ENCODE assay signal across 8 cellular contexts in the genomic region with DNA sequence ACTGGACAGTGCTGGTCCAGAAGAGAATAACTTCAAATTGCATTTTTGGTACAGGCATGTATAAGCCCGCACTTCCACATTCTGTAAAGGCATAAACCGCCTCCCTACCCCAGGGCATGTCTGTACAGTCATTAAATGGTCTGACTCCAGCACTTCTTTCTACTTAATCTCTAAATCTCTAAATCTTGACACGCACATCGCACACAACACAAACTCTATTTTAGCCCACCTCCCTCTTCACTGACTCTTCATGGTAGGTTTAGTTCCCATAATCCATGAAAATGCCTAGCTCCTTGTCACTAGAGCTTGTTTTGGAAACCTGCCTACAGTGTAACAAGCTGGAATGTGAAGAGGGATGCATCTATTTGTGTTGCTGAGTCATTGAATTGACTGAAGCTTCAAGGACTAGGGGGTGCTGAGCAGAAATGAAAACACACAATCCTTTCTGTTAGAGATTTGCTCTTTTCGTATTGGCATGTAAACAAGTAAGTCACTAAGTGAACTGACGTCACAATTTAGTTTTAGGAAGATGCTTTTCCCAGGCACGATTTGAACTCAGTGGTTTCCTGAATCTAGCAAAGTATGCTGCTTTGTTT. TPM values are rescaled to one million over a fixed set of nuclear protein-coding genes. Genes with fewer than 3 reads are reported as not detected.
DNase-seq lines count a peak whose midpoint lies in the region; ATAC-seq and TF ChIP-seq lines count a peak whose summit lies in the region.

No MANE protein-coding gene starts in this region.

- H3K14ac ChIP-seq in IMR-90 (replicated peaks; ENCODE audit: low read depth, low read length) = 0 out of 2 replicates have a peak overlapping the region, but pooled peaks have one; percentile 23

- peak overlapping the region; percentile 33 for H2BK20ac ChIP-seq in IMR-90 (ENCODE audit: low read depth, low read length)

- peaks cover 19% of the 10 kb centered on the region for H3K4me1 ChIP-seq in Caco-2
- H3K4me1 ChIP-seq in IMR-90 (ENCODE audit: control insufficient read depth, insufficient read depth, low read length) = peaks cover 7% of the 10 kb centered on the region; the same call in 1 of the 2 replicates
- H3K4me1 ChIP-seq in left lung = peaks cover under 1 to 34% of the 10 kb centered on the region in 2 donors

- no peak overlapping the region for H2AFZ ChIP-seq in IMR-90 (replicated peaks; ENCODE audit: low read length, poor library complexity)

- intact Hi-C loops in Caco-2 (cut with micrococcal nuclease; ENCODE audit: unreplicated experiment) (loop anchor here (2.0 to 5.0 kb wide), 3 partner anchors 37 to 131 kb away; a partner anchor contains a TSS), IMR-90 (cut with micrococcal nuclease) (loop anchor here (2.0 kb wide), 1 partner anchor 115 kb away; no protein-coding TSS in a partner anchor), left lung (cut with DNase I) (no loop called here)

- CTCF ChIA-PET in Caco-2 (lab: Charles Lee) (interaction anchor here (1.0 to 1.1 kb wide), 2 partner anchors 69 to 115 kb away, joined by 6 read pairs; no protein-coding TSS in a partner anchor), IMR-90 (lab: Yijun Ruan, JAX) (no interaction called here)

- H3K4ac ChIP-seq in IMR-90 (ENCODE audit: low read depth, low read length) = peak overlapping the region; percentile 16

- peak overlapping the region; percentile 84 for H3K27ac Mint-ChIP-seq in Caco-2 (ENCODE audit: unreplicated experiment)

- BruUV-seq in Caco-2 (replicated peaks; lab: Mats Ljungman, UMichigan) = no TSS peak
- BruUV-seq in IMR-90 (replicated peaks; lab: Mats Ljungman, UMichigan) = no TSS peak

- H3K56ac ChIP-seq in IMR-90 (ENCODE audit: extremely low read depth, insufficient read depth, low read length) = 0 out of 2 replicates have a peak overlapping the region, but pooled peaks have one; percentile 58

- H3K4me1 Mint-ChIP-seq in Caco-2 (ENCODE audit: low read depth, unreplicated experiment) = peaks cover 42% of the 10 kb centered on the region

- POLR2A ChIA-PET in Caco-2 (lab: Charles Lee) = interaction anchor here (0.6 kb wide), 1 partner anchor 81 kb away, joined by 4 read pairs; a partner anchor contains a TSS
- POLR2A ChIA-PET in IMR-90 (lab: Charles Lee; ENCODE audit: unreplicated experiment) = no interaction called here

- WGBS in IMR-90 (ENCODE audit: extremely low coverage in 2 of 2, insufficient read length in 1 of 2), 2 experiments = 50% methylated on average over 2 of the region's 7 CpGs; no CpG with 5 or more reads in 1 of the 2 experiments

- no peak; the same call in 1 of the 2 replicates for TF ChIP-seq POLR2A in IMR-90 (IDR thresholded peaks at IDR 0.05; ENCODE audit: low read depth, low read length)

- H4K5ac ChIP-seq in IMR-90 (ENCODE audit: low read depth, low read length) = no peak overlapping the region

- H3K4me3 ChIP-seq in Caco-2 (ENCODE audit: low read depth, low read length) = peak overlapping the region; percentile 63
- H3K4me3 ChIP-seq in IMR-90 (ENCODE audit: insufficient read depth, low read depth, low read length) = no peak overlapping the region; the same call in 1 of the 2 replicates
- peak overlapping the region; percentile 55 to 77 for H3K4me3 ChIP-seq in left lung

- no peak overlapping the region for H2AK9ac ChIP-seq in IMR-90 (replicated peaks; ENCODE audit: low read depth, low read length, poor library complexity)

- peak overlapping the region; percentile 93 for H3K4me3 Mint-ChIP-seq in Caco-2 (ENCODE audit: unreplicated experiment)

- peak in 1 of 2 experiments; percentile 63 for DNase-seq in Caco-2
- DNase-seq in IMR-90 = peak; percentile 99
- DNase-seq in RPMI7951 (ENCODE audit: low read depth) = peak; percentile 93
- DNase-seq in left lung = no peak

- H4K20me1 ChIP-seq in IMR-90 (ENCODE audit: insufficient read depth, low read length) = peaks cover 31% of the 10 kb centered on the region; the same call in 1 of the 2 replicates

- no peak overlapping the region for H3K9ac ChIP-seq in IMR-90 (ENCODE audit: low read depth, low read length)

- H2BK5ac ChIP-seq in IMR-90 (ENCODE audit: low read depth, low read length, poor library complexity, severe bottlenecking) = peak overlapping the region; percentile 97

- no peaks in the 10 kb centered on the region for H3K27me3 ChIP-seq in Caco-2 (replicated peaks; ENCODE audit: control insufficient read depth, insufficient read depth, low read length)
- H3K27me3 ChIP-seq in IMR-90 (ENCODE audit: control insufficient read depth, insufficient read depth, low read length) = no peaks in the 10 kb centered on the region
- H3K27me3 ChIP-seq in left lung = peaks cover 0 to 37% of the 10 kb centered on the region in 2 donors

- peaks cover 16% of the 10 kb centered on the region for H3K36me3 Mint-ChIP-seq in Caco-2 (ENCODE audit: insufficient read depth, unreplicated experiment)

- peaks cover 4% of the 10 kb centered on the region; the same call in 1 of the 2 replicates for H3K9me1 ChIP-seq in IMR-90 (ENCODE audit: insufficient read depth, low read length)

- H3K23ac ChIP-seq in IMR-90 (ENCODE audit: low read depth, low read length) = no peak overlapping the region

- H4K91ac ChIP-seq in IMR-90 (ENCODE audit: insufficient read depth, low read depth, low read length) = peak overlapping the region; percentile 26; the same call in 1 of the 2 replicates

- H3K9me3 Mint-ChIP-seq in Caco-2 (ENCODE audit: unreplicated experiment) = no peaks in the 10 kb centered on the region

- H3K36me3 ChIP-seq in Caco-2 (ENCODE audit: control insufficient read depth, insufficient read depth, low read length) (no peaks in the 10 kb centered on the region), IMR-90 (ENCODE audit: control insufficient read depth, insufficient read depth, low read length) (no peaks in the 10 kb centered on the region), left lung (no peaks in the 10 kb centered on the region)

- TF ChIP-seq CTCF in Caco-2 (IDR thresholded peaks at IDR 0.05; ENCODE audit: insufficient read depth in 1 of 2, low read depth in 1 of 2, low read length in 1 of 2, severe bottlenecking in 1 of 2, unreplicated experiment in 1 of 2) (no peak), IMR-90 (conservative IDR thresholded peaks at IDR 0.05; ENCODE audit: low read depth, low read length) (no peak; the same call in 1 of the 2 replicates), left lung (IDR thresholded peaks at IDR 0.05) (no peak)

- no peaks in the 10 kb centered on the region for H3K9me3 ChIP-seq in Caco-2
- no peaks in the 10 kb centered on the region for H3K9me3 ChIP-seq in IMR-90 (ENCODE audit: control insufficient read depth, insufficient read depth, low read length)
- no peaks in the 10 kb centered on the region for H3K9me3 ChIP-seq in left lung

- H3K27me3 Mint-ChIP-seq in Caco-2 (ENCODE audit: insufficient read depth, unreplicated experiment) = no peaks in the 10 kb centered on the region

- in situ Hi-C loops in IMR-90 (cut with MboI; ENCODE audit: low sequenced_read_pairs) = no loop called here

- H2BK15ac ChIP-seq in IMR-90 (ENCODE audit: low read depth, low read length) = peak overlapping the region; percentile 23; the same call in 2 of the 3 replicates

- peak overlapping the region; percentile 58 for H3K4me2 ChIP-seq in IMR-90 (ENCODE audit: low read depth, low read length)

- H2AK5ac ChIP-seq in IMR-90 (ENCODE audit: low read depth, low read length) = peak overlapping the region; percentile 66; the same call in 1 of the 2 replicates

- peak overlapping the region; percentile 48; the same call in 1 of the 2 replicates for H3K18ac ChIP-seq in IMR-90 (ENCODE audit: low read depth, low read length)

- dilution Hi-C loops in IMR-90 (cut with HindIII; ENCODE audit: low sequenced_read_pairs, unreplicated experiment) = no loop called here

- peak; percentile 31 for ATAC-seq in IMR-90 (ENCODE audit: low read depth)
- peak; percentile 46 for ATAC-seq in left lung
- no peak for ATAC-seq in GM19452 (IDR thresholded peaks at IDR 0.05; ENCODE audit: unreplicated experiment)
- ATAC-seq in GM18498 (IDR thresholded peaks at IDR 0.05; ENCODE audit: unreplicated experiment) = no peak

- H3K27ac ChIP-seq in IMR-90 (ENCODE audit: insufficient read depth, low read length) (peak overlapping the region; percentile 51; the same call in 1 of the 2 replicates), cingulate gyrus (ENCODE audit: low read depth, low read length) (peak overlapping the region; percentile 58), left lung (peak overlapping the region; percentile 82 to 89), temporal lobe (ENCODE audit: low read depth, low read length) (peak overlapping the region; percentile 74)

- H3K79me1 ChIP-seq in IMR-90 (ENCODE audit: low read depth in 1 of 2, low read length in 2 of 2) = peaks cover 0 to 36% of the 10 kb centered on the region in 2 experiments; a peak in 2 of 4 replicates

- H2BK120ac ChIP-seq in IMR-90 (ENCODE audit: low read depth, low read length) = peak overlapping the region; percentile 70

- peak; percentile 27 for TF ChIP-seq RAD21 in IMR-90 (IDR thresholded peaks at IDR 0.05; ENCODE audit: low read length)

- H4K8ac ChIP-seq in IMR-90 (ENCODE audit: low read depth in 2 of 2, low read length in 2 of 2) = peak overlapping the region in 1 of 2 experiments; percentile 44; a peak in 1 of 4 replicates

TF ChIP-seq in IMR-90, 13 proteins besides CTCF, POLR2A, EP300 and RAD21:
- TF ChIP-seq MAFK (IDR thresholded peaks at IDR 0.05; ENCODE audit: low read depth, low read length) (peak; percentile 86), BHLHE40 (IDR thresholded peaks at IDR 0.05; ENCODE audit: low read depth, low read length) (peak; percentile 41), RFX5 (IDR thresholded peaks at IDR 0.05; ENCODE audit: low read depth, low read length) (no peak), SMC3 (IDR thresholded peaks at IDR 0.05; ENCODE audit: low read depth, low read length) (no peak), FOS (IDR thresholded peaks at IDR 0.05; ENCODE audit: low read depth, low read length) (peak; percentile 88), NFE2L2 (IDR thresholded peaks at IDR 0.05; ENCODE audit: low read depth, low read length) (peak; percentile 96), RCOR1 (IDR thresholded peaks at IDR 0.05; ENCODE audit: insufficient replicate concordance, low read length) (peak; percentile 30), CEBPB (IDR thresholded peaks at IDR 0.05; ENCODE audit: low read depth, low read length) (no peak)
TF ChIP-seq in IMR-90: peak in this region for 5.

RNA-seq across cellular contexts. Expression of a gene that starts 1.6 kb away (rescaled TPM):
- total RNA-seq in Caco-2 (2022) (30.4 and 32.5 TPM in 2 replicates), IMR-90 (2012; rRNA removed) (97.5 and 102 TPM in 2 replicates), left lung (10 to 100 TPM; 11.6 to 14.9 TPM), temporal lobe (9.1 TPM)
- polyA plus RNA-seq in IMR-90 (2012; rRNA removed) = 126 and 127 TPM in 2 replicates
- 93.8 and 139 TPM in 2 replicates for polyA plus RNA-seq in IMR-90 (2012; cell fraction: cytosol; rRNA removed)
- 88.2 and 107 TPM in 2 replicates for polyA plus RNA-seq in IMR-90 (2012; cell fraction: nucleus; rRNA removed; ENCODE audit: low replicate concordance)
- 43.6 and 47.8 TPM in 2 replicates for total RNA-seq in RPMI7951 (2014; rRNA removed; shearing (Covaris generic))

Comparison
In these comparisons a context has a peak if more than half of its experiments do, and no peak if none do; other contexts are left out.
1. DNase-seq: peak in IMR-90 (single experiment) and RPMI7951 (single experiment); none in left lung (0 of 2).
2. ATAC-seq: peak in IMR-90 (single experiment) and left lung (single experiment); none in GM19452 (single experiment) and GM18498 (single experiment).
3. intact Hi-C loops: an anchor here in Caco-2 (2.0 to 5.0 kb wide) and IMR-90 (2.0 kb wide); none called in left lung.
4. Peak in every context shown above with its lines, with median percentiles within 50 percentile points of each other: H3K27ac ChIP-seq.